Comparison of ENCODE assay signal across 14 cellular contexts in genomic region chr1:85569122-85569521, GRCh38. TPM values are rescaled to one million over a fixed set of nuclear protein-coding genes. Genes with fewer than 3 reads are reported as not detected.
DNase-seq lines count a peak whose midpoint lies in the region; ATAC-seq and TF ChIP-seq lines count a peak whose summit lies in the region.
"Had no signal": no experiment of that assay in that cellular context is flagged by ENCODE, and none has a peak within 500 bp of the region (broad histone marks: within the 10 kb centered on the region; RNA-seq: fewer than 3 reads in every experiment).

No MANE protein-coding gene starts in this region.

- peak; percentile 58 for ATAC-seq in SK-N-SH treated with all-trans-retinoic acid at 6 μM for 48 hours
- no peak for ATAC-seq in natural killer cell treated with Interleukin-12 subunit alpha and Interleukin-12 subunit beta and Interleukin-15 and Interleukin-18, amount 100 ng/mL, for 72 hours

- no peaks in the 10 kb centered on the region for H3K4me1 Mint-ChIP-seq in natural killer cell treated with Interleukin-12 subunit alpha and Interleukin-12 subunit beta and Interleukin-15 and Interleukin-18, amount 100 ng/mL, for 72 hours (ENCODE audit: low read depth in 2 of 2)
- H3K4me1 Mint-ChIP-seq in progenitor cell of endocrine pancreas (ENCODE audit: low read depth): peaks cover 11% of the 10 kb centered on the region
- H3K4me1 Mint-ChIP-seq: memory B cell had no signal

- no peak overlapping the region for H3K27ac Mint-ChIP-seq in natural killer cell treated with Interleukin-12 subunit alpha and Interleukin-12 subunit beta and Interleukin-15 and Interleukin-18, amount 100 ng/mL, for 72 hours
- no peak overlapping the region for H3K27ac Mint-ChIP-seq in progenitor cell of endocrine pancreas
- H3K27ac Mint-ChIP-seq: activated T-cell treated with anti-CD3 and anti-CD28 coated beads, Interleukin-2, amount 50 U/mL, for 24 hours; memory B cell had no signal

- H3K4me3 ChIP-seq in fibroblast of mammary gland (ENCODE audit: control insufficient read depth, low read depth, low read length) (no peak overlapping the region), WERI-Rb-1 (ENCODE audit: low read depth, low read length) (no peak overlapping the region)
- H3K4me3 ChIP-seq: skin epidermis had no signal

- H3K9me3 ChIP-seq in WERI-Rb-1 (ENCODE audit: severe bottlenecking): no peaks in the 10 kb centered on the region

- H3K27me3 Mint-ChIP-seq in natural killer cell treated with Interleukin-12 subunit alpha and Interleukin-12 subunit beta and Interleukin-15 and Interleukin-18, amount 100 ng/mL, for 72 hours: peaks cover 18 to 40% of the 10 kb centered on the region in 2 donors
- peaks cover 12% of the 10 kb centered on the region for H3K27me3 Mint-ChIP-seq in progenitor cell of endocrine pancreas

- TF ChIP-seq CTCF in fibroblast of mammary gland (conservative IDR thresholded peaks at IDR 0.05; ENCODE audit: control insufficient read depth, insufficient read depth, low read depth, low read length) (no peak), WERI-Rb-1 (IDR thresholded peaks at IDR 0.05; ENCODE audit: low read depth, low read length) (no peak), progenitor cell of endocrine pancreas (IDR thresholded peaks at IDR 0.05; ENCODE audit: unreplicated experiment) (no peak)

- DNase-seq in ELR (ENCODE audit: low read depth) (peak; percentile 84), fibroblast of mammary gland (ENCODE audit: low read depth) (peak; percentile 87), renal cortical epithelial cell (ENCODE audit: low read depth) (peak; percentile 79), WERI-Rb-1 (no peak), DMS79 (lab: John Stamatoyannopoulos, UW) (no peak), progenitor cell of endocrine pancreas (ENCODE audit: low spot score, unreplicated experiment) (no peak)
- DNase-seq in natural killer cell treated with Interleukin-12 subunit alpha and Interleukin-12 subunit beta and Interleukin-15 and Interleukin-18, amount 100 ng/mL, for 72 hours (ENCODE audit: low spot score): no peak
- DNase-seq: activated T-cell treated with anti-CD3 and anti-CD28 coated beads, Interleukin-2, amount 50 U/mL, for 24 hours; central memory CD4-positive, alpha-beta T cell; glutamatergic neuron; SHP77 treated with DMSO at 0.1 percent for 48 hours had no signal

- H3K27ac ChIP-seq in WERI-Rb-1: no peak overlapping the region

- no peaks in the 10 kb centered on the region for H3K27me3 ChIP-seq in WERI-Rb-1 (ENCODE audit: insufficient read depth, low read depth, severe bottlenecking)

- no peaks in the 10 kb centered on the region for H3K36me3 Mint-ChIP-seq in natural killer cell treated with Interleukin-12 subunit alpha and Interleukin-12 subunit beta and Interleukin-15 and Interleukin-18, amount 100 ng/mL, for 72 hours
- no peaks in the 10 kb centered on the region for H3K36me3 Mint-ChIP-seq in progenitor cell of endocrine pancreas (ENCODE audit: insufficient read depth)
- H3K36me3 Mint-ChIP-seq: memory B cell had no signal

- no peak overlapping the region for H3K4me3 Mint-ChIP-seq in natural killer cell treated with Interleukin-12 subunit alpha and Interleukin-12 subunit beta and Interleukin-15 and Interleukin-18, amount 100 ng/mL, for 72 hours
- H3K4me3 Mint-ChIP-seq in progenitor cell of endocrine pancreas (ENCODE audit: low read depth): no peak overlapping the region
- H3K4me3 Mint-ChIP-seq: activated T-cell treated with anti-CD3 and anti-CD28 coated beads, Interleukin-2, amount 50 U/mL, for 24 hours; memory B cell had no signal

- no peaks in the 10 kb centered on the region for H3K9me3 Mint-ChIP-seq in natural killer cell treated with Interleukin-12 subunit alpha and Interleukin-12 subunit beta and Interleukin-15 and Interleukin-18, amount 100 ng/mL, for 72 hours
- H3K9me3 Mint-ChIP-seq in progenitor cell of endocrine pancreas (ENCODE audit: low read depth): peaks cover 5% of the 10 kb centered on the region
- H3K9me3 Mint-ChIP-seq: activated T-cell treated with anti-CD3 and anti-CD28 coated beads, Interleukin-2, amount 50 U/mL, for 24 hours had no signal

- H3K36me3 ChIP-seq in WERI-Rb-1: no peaks in the 10 kb centered on the region

TF ChIP-seq in SK-N-SH treated with all-trans-retinoic acid at 6 μM for 48 hours, 23 proteins besides CTCF, POLR2A, EP300 and RAD21:
- no peak for TF ChIP-seq ZFP30 (CRISPR knock-in tag; IDR thresholded peaks at IDR 0.05)
- TF ChIP-seq BACH2 (CRISPR knock-in tag; IDR thresholded peaks at IDR 0.05; ENCODE audit: borderline replicate concordance): no peak
- no peak for TF ChIP-seq ZFP3 (CRISPR knock-in tag; IDR thresholded peaks at IDR 0.05)
- no peak for TF ChIP-seq ZNF8 (CRISPR knock-in tag; IDR thresholded peaks at IDR 0.05)
- TF ChIP-seq TSHZ2 (CRISPR knock-in tag; IDR thresholded peaks at IDR 0.05): no peak
- no peak for TF ChIP-seq TOX (CRISPR knock-in tag; IDR thresholded peaks at IDR 0.05; ENCODE audit: borderline replicate concordance)
- TF ChIP-seq CREB5 (CRISPR knock-in tag; IDR thresholded peaks at IDR 0.05; ENCODE audit: low read depth): no peak
- no peak for TF ChIP-seq POU6F1 (CRISPR knock-in tag; IDR thresholded peaks at IDR 0.05; ENCODE audit: borderline replicate concordance, low read depth)
- TF ChIP-seq CSRNP3 (CRISPR knock-in tag; IDR thresholded peaks at IDR 0.05): no peak
- no peak for TF ChIP-seq SNAI2 (CRISPR knock-in tag; IDR thresholded peaks at IDR 0.05)
- TF ChIP-seq TCF4 (CRISPR knock-in tag; IDR thresholded peaks at IDR 0.05; ENCODE audit: borderline replicate concordance): no peak
- no peak for TF ChIP-seq ISL1 (CRISPR knock-in tag; IDR thresholded peaks at IDR 0.05)

RNA-seq across cellular contexts. Expression of gene CCN1, which starts 11.4 kb away (rescaled TPM):
- total RNA-seq in renal cortical epithelial cell: 96.7 and 212 TPM in 2 replicates
- total RNA-seq in natural killer cell treated with Interleukin-12 subunit alpha and Interleukin-12 subunit beta and Interleukin-15 and Interleukin-18, amount 100 ng/mL, for 72 hours: not detected
- 62.8 and 64.3 TPM in 2 replicates for total RNA-seq in progenitor cell of endocrine pancreas

Comparison
In these comparisons a context has a peak if more than half of its experiments do, and no peak if none do; other contexts are left out.
1. DNase-seq: peak in ELR (single experiment), fibroblast of mammary gland (single experiment) and renal cortical epithelial cell (single experiment); none in natural killer cell treated with Interleukin-12 subunit alpha and Interleukin-12 subunit beta and Interleukin-15 and Interleukin-18, amount 100 ng/mL, for 72 hours (single experiment), WERI-Rb-1 (single experiment), DMS79 (single experiment) and progenitor cell of endocrine pancreas (single experiment).
2. RNA of gene CCN1, which starts 11.4 kb away (total RNA-seq): 96.7 to 212 TPM in renal cortical epithelial cell and 62.8 to 64.3 TPM in progenitor cell of endocrine pancreas; not detected in natural killer cell treated with Interleukin-12 subunit alpha and Interleukin-12 subunit beta and Interleukin-15 and Interleukin-18, amount 100 ng/mL, for 72 hours; every median in the first group is over 10 times any median in the second.